ENCODE assay signal across 8 cellular contexts in the genomic region with DNA sequence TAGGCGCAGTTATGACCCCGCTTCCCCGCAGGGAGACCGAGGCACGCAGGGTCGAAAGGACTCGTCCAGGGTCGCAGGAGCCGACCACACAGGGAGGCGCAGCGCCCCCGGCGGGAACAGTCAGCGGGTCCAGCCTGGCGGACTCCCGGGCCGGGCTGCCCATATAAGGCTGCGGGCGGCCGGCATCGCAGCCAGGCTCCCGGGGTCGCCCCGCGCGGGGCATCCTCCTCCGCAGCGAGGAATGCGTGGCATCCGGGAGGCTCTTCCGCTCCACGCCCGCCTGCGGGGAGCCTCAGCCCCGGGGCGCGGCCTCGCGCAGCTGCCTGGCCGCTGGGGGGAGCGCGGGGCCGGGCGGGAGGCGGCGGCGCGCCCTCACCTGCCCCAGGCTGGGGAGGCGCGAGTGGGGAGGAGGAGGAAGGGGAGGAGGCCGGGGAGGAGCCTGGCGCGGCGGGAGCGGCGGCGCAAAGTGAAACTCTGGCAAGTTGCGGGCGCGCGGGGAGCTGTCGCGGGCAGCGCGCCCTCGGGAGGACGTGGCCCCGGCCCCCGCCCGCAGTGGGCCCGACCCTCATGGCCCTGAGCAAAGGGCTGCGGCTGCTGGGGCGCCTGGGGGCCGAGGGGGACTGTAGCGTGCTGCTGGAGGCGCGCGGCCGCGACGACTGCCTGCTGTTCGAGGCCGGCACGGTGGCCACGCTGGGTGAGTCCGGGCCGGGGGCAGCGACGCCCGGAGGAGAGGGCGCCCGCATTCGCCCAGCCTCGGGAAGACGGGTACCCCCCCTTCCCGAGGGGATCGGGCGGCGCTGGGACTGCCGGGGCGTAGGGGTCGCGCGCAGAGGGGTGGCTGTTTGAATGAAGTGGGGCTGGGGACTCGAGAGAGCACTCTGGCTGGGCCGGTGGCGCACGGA. TPM values are rescaled to one million over a fixed set of nuclear protein-coding genes. Genes with fewer than 3 reads are reported as not detected.
DNase-seq lines count a peak whose midpoint lies in the region; ATAC-seq and TF ChIP-seq lines count a peak whose summit lies in the region.

A gene with protein sequence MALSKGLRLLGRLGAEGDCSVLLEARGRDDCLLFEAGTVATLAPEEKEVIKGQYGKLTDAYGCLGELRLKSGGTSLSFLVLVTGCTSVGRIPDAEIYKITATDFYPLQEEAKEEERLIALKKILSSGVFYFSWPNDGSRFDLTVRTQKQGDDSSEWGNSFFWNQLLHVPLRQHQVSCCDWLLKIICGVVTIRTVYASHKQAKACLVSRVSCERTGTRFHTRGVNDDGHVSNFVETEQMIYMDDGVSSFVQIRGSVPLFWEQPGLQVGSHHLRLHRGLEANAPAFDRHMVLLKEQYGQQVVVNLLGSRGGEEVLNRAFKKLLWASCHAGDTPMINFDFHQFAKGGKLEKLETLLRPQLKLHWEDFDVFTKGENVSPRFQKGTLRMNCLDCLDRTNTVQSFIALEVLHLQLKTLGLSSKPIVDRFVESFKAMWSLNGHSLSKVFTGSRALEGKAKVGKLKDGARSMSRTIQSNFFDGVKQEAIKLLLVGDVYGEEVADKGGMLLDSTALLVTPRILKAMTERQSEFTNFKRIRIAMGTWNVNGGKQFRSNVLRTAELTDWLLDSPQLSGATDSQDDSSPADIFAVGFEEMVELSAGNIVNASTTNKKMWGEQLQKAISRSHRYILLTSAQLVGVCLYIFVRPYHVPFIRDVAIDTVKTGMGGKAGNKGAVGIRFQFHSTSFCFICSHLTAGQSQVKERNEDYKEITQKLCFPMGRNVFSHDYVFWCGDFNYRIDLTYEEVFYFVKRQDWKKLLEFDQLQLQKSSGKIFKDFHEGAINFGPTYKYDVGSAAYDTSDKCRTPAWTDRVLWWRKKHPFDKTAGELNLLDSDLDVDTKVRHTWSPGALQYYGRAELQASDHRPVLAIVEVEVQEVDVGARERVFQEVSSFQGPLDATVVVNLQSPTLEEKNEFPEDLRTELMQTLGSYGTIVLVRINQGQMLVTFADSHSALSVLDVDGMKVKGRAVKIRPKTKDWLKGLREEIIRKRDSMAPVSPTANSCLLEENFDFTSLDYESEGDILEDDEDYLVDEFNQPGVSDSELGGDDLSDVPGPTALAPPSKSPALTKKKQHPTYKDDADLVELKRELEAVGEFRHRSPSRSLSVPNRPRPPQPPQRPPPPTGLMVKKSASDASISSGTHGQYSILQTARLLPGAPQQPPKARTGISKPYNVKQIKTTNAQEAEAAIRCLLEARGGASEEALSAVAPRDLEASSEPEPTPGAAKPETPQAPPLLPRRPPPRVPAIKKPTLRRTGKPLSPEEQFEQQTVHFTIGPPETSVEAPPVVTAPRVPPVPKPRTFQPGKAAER (N-terminal part only) (plus strand): TSS at position 469 of the 902 bp plus-strand sequence. CDS start 99 bp downstream, at position 568.

- CTCF ChIA-PET in CD8-positive, alpha-beta T cell (lab: Charles Lee) = interaction anchor here (0.7 to 5.0 kb wide), 5 partner anchors 15 to 225 kb away, joined by 3 to 23 read pairs (median 4); no protein-coding TSS in a partner anchor

- no peaks in the 10 kb centered on the region for H3K9me3 Mint-ChIP-seq in CD8-positive, alpha-beta T cell
- no peaks in the 10 kb centered on the region for H3K9me3 Mint-ChIP-seq in activated T-helper 17 cell treated with anti-CD3 and anti-CD28 coated beads, Interleukin-2, amount 50 U/mL, for 72 hours
- no peaks in the 10 kb centered on the region for H3K9me3 Mint-ChIP-seq in neural crest cell

- no peaks in the 10 kb centered on the region for H3K27me3 Mint-ChIP-seq in CD8-positive, alpha-beta T cell (ENCODE audit: low read depth)
- no peaks in the 10 kb centered on the region for H3K27me3 Mint-ChIP-seq in activated T-helper 17 cell treated with anti-CD3 and anti-CD28 coated beads, Interleukin-2, amount 50 U/mL, for 72 hours
- H3K27me3 Mint-ChIP-seq in neural crest cell (ENCODE audit: low read depth) = peaks cover 74% of the 10 kb centered on the region

- intact Hi-C loops in CD8-positive, alpha-beta T cell (cut with DNase I, micrococcal nuclease) = loop anchor here (1.0 to 2.0 kb wide), 4 partner anchors 27 to 157 kb away; no protein-coding TSS in a partner anchor

- POLR2A ChIA-PET in CD8-positive, alpha-beta T cell (lab: Charles Lee) = interaction anchor here (1.2 kb wide), 1 partner anchor 9 kb away, joined by 4 read pairs; no protein-coding TSS in a partner anchor

- no peaks in the 10 kb centered on the region for H3K9me3 ChIP-seq in CD8-positive, alpha-beta T cell (ENCODE audit: low read length)
- H3K9me3 ChIP-seq in stomach smooth muscle (ENCODE audit: control insufficient read depth in 2 of 2, low read length in 2 of 2) = no peaks in the 10 kb centered on the region

- peaks cover 47% of the 10 kb centered on the region for H3K4me1 Mint-ChIP-seq in CD8-positive, alpha-beta T cell (ENCODE audit: low read depth)
- H3K4me1 Mint-ChIP-seq in activated T-helper 17 cell treated with anti-CD3 and anti-CD28 coated beads, Interleukin-2, amount 50 U/mL, for 72 hours = peaks cover 5% of the 10 kb centered on the region
- peaks cover 8% of the 10 kb centered on the region for H3K4me1 Mint-ChIP-seq in neural crest cell

- no peaks in the 10 kb centered on the region for H3K27me3 ChIP-seq in CD8-positive, alpha-beta T cell (ENCODE audit: insufficient read depth, low read length)
- no peaks in the 10 kb centered on the region for H3K27me3 ChIP-seq in stomach smooth muscle (ENCODE audit: control insufficient read depth in 1 of 2, insufficient read depth in 2 of 2, low read length in 2 of 2)

- peaks cover 49% of the 10 kb centered on the region for H3K4me1 ChIP-seq in CD8-positive, alpha-beta T cell (ENCODE audit: insufficient read depth, low read length)
- H3K4me1 ChIP-seq in stomach smooth muscle (ENCODE audit: control insufficient read depth, insufficient read depth, low read length) = peaks cover 20% of the 10 kb centered on the region

- no peaks in the 10 kb centered on the region for H3K36me3 Mint-ChIP-seq in CD8-positive, alpha-beta T cell
- peaks cover 11% of the 10 kb centered on the region for H3K36me3 Mint-ChIP-seq in activated T-helper 17 cell treated with anti-CD3 and anti-CD28 coated beads, Interleukin-2, amount 50 U/mL, for 72 hours (ENCODE audit: low read depth)
- no peaks in the 10 kb centered on the region for H3K36me3 Mint-ChIP-seq in neural crest cell (ENCODE audit: low read depth)

- H3K4me3 Mint-ChIP-seq in CD8-positive, alpha-beta T cell = peak within 1 kb of the TSS; percentile 89
- peak within 1 kb of the TSS; percentile 87 for H3K4me3 Mint-ChIP-seq in activated T-helper 17 cell treated with anti-CD3 and anti-CD28 coated beads, Interleukin-2, amount 50 U/mL, for 72 hours
- peak within 1 kb of the TSS; percentile 86 for H3K4me3 Mint-ChIP-seq in neural crest cell

- peak within 1 kb of the TSS; percentile 55 for H3K27ac ChIP-seq in CD8-positive, alpha-beta T cell (ENCODE audit: low read depth, low read length)
- H3K27ac ChIP-seq in stomach smooth muscle (ENCODE audit: low read length) = peak within 1 kb of the TSS; percentile 75

- peak; percentile 91 for ATAC-seq in CD8-positive, alpha-beta T cell
- ATAC-seq in GM19455 (IDR thresholded peaks at IDR 0.05; ENCODE audit: unreplicated experiment) = peak; percentile 74
- ATAC-seq in HG03571 (IDR thresholded peaks at IDR 0.05; ENCODE audit: unreplicated experiment) = peak; percentile 75
- peak; percentile 88 for ATAC-seq in activated T-helper 17 cell treated with anti-CD3 and anti-CD28 coated beads, Interleukin-2, amount 50 U/mL, for 72 hours (replicated peaks)

- peak; percentile 38 for TF ChIP-seq CTCF in CD8-positive, alpha-beta T cell (IDR thresholded peaks at IDR 0.05)
- peak; percentile 47 for TF ChIP-seq CTCF in fibroblast of the aortic adventitia (IDR thresholded peaks at IDR 0.05; ENCODE audit: insufficient read depth, low read length)
- peak; percentile 58 for TF ChIP-seq CTCF in neural crest cell (conservative IDR thresholded peaks at IDR 0.05)

- no peaks in the 10 kb centered on the region for H3K36me3 ChIP-seq in CD8-positive, alpha-beta T cell (ENCODE audit: insufficient read depth, low read length)
- no peaks in the 10 kb centered on the region for H3K36me3 ChIP-seq in stomach smooth muscle (ENCODE audit: control insufficient read depth in 2 of 2, insufficient read depth in 2 of 2, low read length in 2 of 2)

- peak within 1 kb of the TSS; percentile 55 for H3K27ac Mint-ChIP-seq in CD8-positive, alpha-beta T cell
- peak within 1 kb of the TSS; percentile 87 for H3K27ac Mint-ChIP-seq in activated T-helper 17 cell treated with anti-CD3 and anti-CD28 coated beads, Interleukin-2, amount 50 U/mL, for 72 hours
- H3K27ac Mint-ChIP-seq in neural crest cell (ENCODE audit: unreplicated experiment) = no peak within 1 kb of the TSS

- DNase-seq in CD8-positive, alpha-beta T cell = peak; percentile 66 to 88 (median 81)
- peak; percentile 85 for DNase-seq in RPMI7951 (ENCODE audit: low read depth)
- DNase-seq in fibroblast of the aortic adventitia (ENCODE audit: low read depth) = peak; percentile 66
- DNase-seq in neural crest cell (ENCODE audit: low read depth, low spot score) = peak; percentile 54

- H3K4me3 ChIP-seq in CD8-positive, alpha-beta T cell (ENCODE audit: low read depth, low read length) = peak within 1 kb of the TSS; percentile 87
- H3K4me3 ChIP-seq in fibroblast of the aortic adventitia (ENCODE audit: low read depth, low read length) = peak within 1 kb of the TSS; percentile 78
- peak within 1 kb of the TSS; percentile 57 to 79 for H3K4me3 ChIP-seq in stomach smooth muscle (ENCODE audit: low read length in 2 of 2)

- peak within 1 kb of the TSS; percentile 73 to 76 for H3K9ac ChIP-seq in stomach smooth muscle (ENCODE audit: low read length in 2 of 2)

RNA-seq across cellular contexts. Expression of the gene that starts here (rescaled TPM):
- 10 to 100 TPM; 28.4 to 29.5 TPM for total RNA-seq in CD8-positive, alpha-beta T cell
- total RNA-seq in RPMI7951 (2014; rRNA removed; shearing (Covaris generic)) = 47.8 and 50.3 TPM in 2 replicates
- total RNA-seq in activated T-helper 17 cell treated with anti-CD3 and anti-CD28 coated beads, Interleukin-2, amount 50 U/mL, for 72 hours = 10 to 100 TPM; 28.0 to 32.0 TPM
- 15.2 and 73.6 TPM in 2 replicates for total RNA-seq in fibroblast of the aortic adventitia (ENCODE audit: low replicate concordance)
- 2.9 TPM in 2 replicates for total RNA-seq in neural crest cell

Comparison
In these comparisons a context has a peak if more than half of its experiments do, and no peak if none do; other contexts are left out.
1. Peak in every context shown above with its lines: DNase-seq, ATAC-seq, H3K4me3 ChIP-seq and H3K27ac ChIP-seq.